In genomic region chr12:124720687-124721500, GRCh38 we compare ENCODE assay signal across 7 cellular contexts.
DNase-seq lines count a peak whose midpoint lies in the region; ATAC-seq lines count a peak whose summit lies in the region.

No MANE protein-coding gene starts in this region.

- no peaks in the 10 kb centered on the region for H3K9me3 ChIP-seq in skeletal muscle tissue (ENCODE audit: control insufficient read depth in 3 of 3, low read length in 3 of 3)

- peak overlapping the region in 1 of 3 donors; percentile 3 for H3K9ac ChIP-seq in skeletal muscle tissue (ENCODE audit: low read depth in 1 of 3, low read length in 3 of 3)

- intact Hi-C loops in Right ventricle myocardium superior (cut with DNase I): no loop called here

- peak; percentile 94 for DNase-seq in M059J (ENCODE audit: low read depth)
- DNase-seq in RPMI7951 (ENCODE audit: low read depth): peak; percentile 81
- DNase-seq in Right ventricle myocardium superior: peak; percentile 76
- no peak for DNase-seq in HT-29 (ENCODE audit: low spot score)

- peak overlapping the region; percentile 52 for H3K27ac ChIP-seq in skeletal muscle tissue (ENCODE audit: low read depth, low read length)

- H3K4me1 ChIP-seq in skeletal muscle tissue (ENCODE audit: control insufficient read depth in 3 of 3, insufficient read depth in 3 of 3, low read length in 3 of 3): peaks cover 12 to 31% (median 23%) of the 10 kb centered on the region in 3 donors

- ATAC-seq in Right ventricle myocardium superior (ENCODE audit: poor library complexity) (peak; percentile 80), HG02884 (IDR thresholded peaks at IDR 0.05; ENCODE audit: unreplicated experiment) (no peak), GM21528 (IDR thresholded peaks at IDR 0.05; ENCODE audit: low FRiP score, unreplicated experiment) (no peak)

- H3K27me3 ChIP-seq in skeletal muscle tissue (ENCODE audit: control insufficient read depth in 3 of 3, insufficient read depth in 3 of 3, low read length in 3 of 3): no peaks in the 10 kb centered on the region

- H3K4me3 ChIP-seq in skeletal muscle tissue (ENCODE audit: low read length in 3 of 3): no peak overlapping the region

- H3K36me3 ChIP-seq in skeletal muscle tissue (ENCODE audit: control insufficient read depth in 3 of 3, insufficient read depth in 3 of 3, low read length in 3 of 3): no peaks in the 10 kb centered on the region
